ENCODE assay signal across 18 cellular contexts in genomic region chr2:126507425-126507867, GRCh38.
DNase-seq lines count a peak whose midpoint lies in the region; ATAC-seq and TF ChIP-seq lines count a peak whose summit lies in the region.
"Had no signal": no experiment of that assay in that cellular context is flagged by ENCODE, and none has a peak within 500 bp of the region (broad histone marks: within the 10 kb centered on the region; RNA-seq: fewer than 3 reads in every experiment).

No MANE protein-coding gene starts in this region.

- no peak overlapping the region for H3K4me2 ChIP-seq in GM23338

- H3K4me3 Mint-ChIP-seq in GM23338: no peak overlapping the region
- H3K4me3 Mint-ChIP-seq: activated naive CD8-positive, alpha-beta T cell; IgD-negative memory B cell had no signal

- H3K27me3 Mint-ChIP-seq in GM23338 (ENCODE audit: insufficient read depth, low read depth, poor library complexity): no peaks in the 10 kb centered on the region
- H3K27me3 Mint-ChIP-seq: activated naive CD8-positive, alpha-beta T cell; IgD-negative memory B cell had no signal

- H3K4me3 ChIP-seq in GM23338: no peak overlapping the region
- no peak overlapping the region for H3K4me3 ChIP-seq in mesodermal cell (ENCODE audit: extremely low read depth, insufficient read depth, low read length, poor library complexity, severe bottlenecking)
- H3K4me3 ChIP-seq: breast epithelium, heart right ventricle, prostate gland, SJSA1 had no signal

- H3K4me1 ChIP-seq in GM23338 (ENCODE audit: insufficient read depth) (0 out of 2 replicates have a peak, but pooled peaks cover 4% of the 10 kb centered on the region), mesodermal cell (ENCODE audit: control insufficient read depth, insufficient read depth, low read length, poor library complexity, severe bottlenecking) (peaks cover 31% of the 10 kb centered on the region)
- H3K4me1 ChIP-seq: breast epithelium, prostate gland, SJSA1 had no signal

- H3K27ac ChIP-seq in GM23338 (ENCODE audit: low read depth): no peak overlapping the region
- peak overlapping the region; percentile 59 for H3K27ac ChIP-seq in VCaP
- H3K27ac ChIP-seq in mesodermal cell (ENCODE audit: low read depth, low read length, severe bottlenecking): peak overlapping the region; percentile 57
- H3K27ac ChIP-seq: breast epithelium, heart right ventricle, prostate gland, SJSA1 had no signal

- no peaks in the 10 kb centered on the region for H3K36me3 Mint-ChIP-seq in GM23338 (ENCODE audit: low read depth)
- H3K36me3 Mint-ChIP-seq: activated naive CD8-positive, alpha-beta T cell; IgD-negative memory B cell had no signal

- 33 to 41% methylated on average over 1 to 3 of the region's 5 CpGs for WGBS in mesodermal cell (ENCODE audit: insufficient coverage in 2 of 2), 2 experiments

- TF ChIP-seq CTCF in GM23338 (conservative IDR thresholded peaks at IDR 0.05; ENCODE audit: low read depth in 2 of 2) (no peak), VCaP (conservative IDR thresholded peaks at IDR 0.05) (0 out of 2 replicates have a peak, but pooled peaks have one; percentile 16)

- H3K36me3 ChIP-seq in GM23338 (ENCODE audit: insufficient read depth) (no peaks in the 10 kb centered on the region), mesodermal cell (ENCODE audit: control insufficient read depth, insufficient read depth, low read length) (no peaks in the 10 kb centered on the region)
- H3K36me3 ChIP-seq: breast epithelium, heart right ventricle, prostate gland, SJSA1 had no signal

- peak; percentile 52 for DNase-seq in ELF-1 (ENCODE audit: low read depth, low spot score)
- DNase-seq in GM23338 (ENCODE audit: low spot score): no peak
- DNase-seq in ACHN: no peak
- no peak for DNase-seq in central memory CD4-positive, alpha-beta T cell
- DNase-seq: activated CD4-positive, alpha-beta T cell treated with anti-CD3 and anti-CD28 coated beads, Interleukin-2, amount 50 U/mL, for 1 hour; COR-L47; GF-D8; heart right ventricle; NCI-H1048 had no signal

- H3K79me2 ChIP-seq in GM23338 (replicated peaks; ENCODE audit: insufficient read depth): no peaks in the 10 kb centered on the region

- H3K27ac Mint-ChIP-seq in GM23338: no peak overlapping the region; the same call in 1 of the 2 replicates
- H3K27ac Mint-ChIP-seq: activated naive CD8-positive, alpha-beta T cell; IgD-negative memory B cell had no signal

- no peaks in the 10 kb centered on the region for H3K9me3 ChIP-seq in mesodermal cell (ENCODE audit: control insufficient read depth, low read length)
- H3K9me3 ChIP-seq: breast epithelium, heart right ventricle, prostate gland, SJSA1 had no signal

- peaks cover 20% of the 10 kb centered on the region for H3K4me1 Mint-ChIP-seq in GM23338

- in situ Hi-C loops in ACHN (cut with HindIII; ENCODE audit: low pct_ligation_motif_present, low pct_unique_long_range_greater_than_20kb, low sequenced_read_pairs): no loop called here

- H4K20me1 ChIP-seq in GM23338 (replicated peaks; ENCODE audit: insufficient read depth): no peaks in the 10 kb centered on the region

- H3F3A ChIP-seq in GM23338 (replicated peaks; ENCODE audit: low read depth): no peaks in the 10 kb centered on the region

- ATAC-seq in GM23338: peak; percentile 59
- ATAC-seq in GM19035 (IDR thresholded peaks at IDR 0.05; ENCODE audit: unreplicated experiment): no peak
- no peak for ATAC-seq in HG02973 (IDR thresholded peaks at IDR 0.05; ENCODE audit: unreplicated experiment)

- no peaks in the 10 kb centered on the region for H3K9me2 ChIP-seq in GM23338 (ENCODE audit: insufficient read depth)

- H2AFZ ChIP-seq in GM23338: no peak overlapping the region

- H3K9me3 Mint-ChIP-seq in GM23338: no peaks in the 10 kb centered on the region
- H3K9me3 Mint-ChIP-seq: IgD-negative memory B cell had no signal

- no peaks in the 10 kb centered on the region for H3K27me3 ChIP-seq in GM23338 (ENCODE audit: insufficient read depth)
- H3K27me3 ChIP-seq: breast epithelium, heart right ventricle, SJSA1 had no signal

TF ChIP-seq in GM23338, 12 proteins besides CTCF, POLR2A, EP300 and RAD21 (continues in another document):
- TF ChIP-seq, protein P1, sequence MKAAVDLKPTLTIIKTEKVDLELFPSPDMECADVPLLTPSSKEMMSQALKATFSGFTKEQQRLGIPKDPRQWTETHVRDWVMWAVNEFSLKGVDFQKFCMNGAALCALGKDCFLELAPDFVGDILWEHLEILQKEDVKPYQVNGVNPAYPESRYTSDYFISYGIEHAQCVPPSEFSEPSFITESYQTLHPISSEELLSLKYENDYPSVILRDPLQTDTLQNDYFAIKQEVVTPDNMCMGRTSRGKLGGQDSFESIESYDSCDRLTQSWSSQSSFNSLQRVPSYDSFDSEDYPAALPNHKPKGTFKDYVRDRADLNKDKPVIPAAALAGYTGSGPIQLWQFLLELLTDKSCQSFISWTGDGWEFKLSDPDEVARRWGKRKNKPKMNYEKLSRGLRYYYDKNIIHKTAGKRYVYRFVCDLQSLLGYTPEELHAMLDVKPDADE (IDR thresholded peaks at IDR 0.05): no peak
- TF ChIP-seq CREB1 (CRISPR knock-in tag; IDR thresholded peaks at IDR 0.05; ENCODE audit: low read depth) (no peak), NANOG (IDR thresholded peaks at IDR 0.05; ENCODE audit: borderline replicate concordance) (no peak), JUNB (IDR thresholded peaks at IDR 0.05; ENCODE audit: unreplicated experiment) (no peak), STAT1 (IDR thresholded peaks at IDR 0.05; ENCODE audit: unreplicated experiment) (no peak), ZNF331 (CRISPR knock-in tag; IDR thresholded peaks at IDR 0.05; ENCODE audit: low read depth) (no peak), ZNF114 (CRISPR knock-in tag; IDR thresholded peaks at IDR 0.05) (no peak), POLR2AphosphoS5 (IDR thresholded peaks at IDR 0.05; ENCODE audit: low read depth) (no peak), EZH2 (IDR thresholded peaks at IDR 0.05; ENCODE audit: low read depth, unreplicated experiment) (no peak)
- TF ChIP-seq, protein P2, sequence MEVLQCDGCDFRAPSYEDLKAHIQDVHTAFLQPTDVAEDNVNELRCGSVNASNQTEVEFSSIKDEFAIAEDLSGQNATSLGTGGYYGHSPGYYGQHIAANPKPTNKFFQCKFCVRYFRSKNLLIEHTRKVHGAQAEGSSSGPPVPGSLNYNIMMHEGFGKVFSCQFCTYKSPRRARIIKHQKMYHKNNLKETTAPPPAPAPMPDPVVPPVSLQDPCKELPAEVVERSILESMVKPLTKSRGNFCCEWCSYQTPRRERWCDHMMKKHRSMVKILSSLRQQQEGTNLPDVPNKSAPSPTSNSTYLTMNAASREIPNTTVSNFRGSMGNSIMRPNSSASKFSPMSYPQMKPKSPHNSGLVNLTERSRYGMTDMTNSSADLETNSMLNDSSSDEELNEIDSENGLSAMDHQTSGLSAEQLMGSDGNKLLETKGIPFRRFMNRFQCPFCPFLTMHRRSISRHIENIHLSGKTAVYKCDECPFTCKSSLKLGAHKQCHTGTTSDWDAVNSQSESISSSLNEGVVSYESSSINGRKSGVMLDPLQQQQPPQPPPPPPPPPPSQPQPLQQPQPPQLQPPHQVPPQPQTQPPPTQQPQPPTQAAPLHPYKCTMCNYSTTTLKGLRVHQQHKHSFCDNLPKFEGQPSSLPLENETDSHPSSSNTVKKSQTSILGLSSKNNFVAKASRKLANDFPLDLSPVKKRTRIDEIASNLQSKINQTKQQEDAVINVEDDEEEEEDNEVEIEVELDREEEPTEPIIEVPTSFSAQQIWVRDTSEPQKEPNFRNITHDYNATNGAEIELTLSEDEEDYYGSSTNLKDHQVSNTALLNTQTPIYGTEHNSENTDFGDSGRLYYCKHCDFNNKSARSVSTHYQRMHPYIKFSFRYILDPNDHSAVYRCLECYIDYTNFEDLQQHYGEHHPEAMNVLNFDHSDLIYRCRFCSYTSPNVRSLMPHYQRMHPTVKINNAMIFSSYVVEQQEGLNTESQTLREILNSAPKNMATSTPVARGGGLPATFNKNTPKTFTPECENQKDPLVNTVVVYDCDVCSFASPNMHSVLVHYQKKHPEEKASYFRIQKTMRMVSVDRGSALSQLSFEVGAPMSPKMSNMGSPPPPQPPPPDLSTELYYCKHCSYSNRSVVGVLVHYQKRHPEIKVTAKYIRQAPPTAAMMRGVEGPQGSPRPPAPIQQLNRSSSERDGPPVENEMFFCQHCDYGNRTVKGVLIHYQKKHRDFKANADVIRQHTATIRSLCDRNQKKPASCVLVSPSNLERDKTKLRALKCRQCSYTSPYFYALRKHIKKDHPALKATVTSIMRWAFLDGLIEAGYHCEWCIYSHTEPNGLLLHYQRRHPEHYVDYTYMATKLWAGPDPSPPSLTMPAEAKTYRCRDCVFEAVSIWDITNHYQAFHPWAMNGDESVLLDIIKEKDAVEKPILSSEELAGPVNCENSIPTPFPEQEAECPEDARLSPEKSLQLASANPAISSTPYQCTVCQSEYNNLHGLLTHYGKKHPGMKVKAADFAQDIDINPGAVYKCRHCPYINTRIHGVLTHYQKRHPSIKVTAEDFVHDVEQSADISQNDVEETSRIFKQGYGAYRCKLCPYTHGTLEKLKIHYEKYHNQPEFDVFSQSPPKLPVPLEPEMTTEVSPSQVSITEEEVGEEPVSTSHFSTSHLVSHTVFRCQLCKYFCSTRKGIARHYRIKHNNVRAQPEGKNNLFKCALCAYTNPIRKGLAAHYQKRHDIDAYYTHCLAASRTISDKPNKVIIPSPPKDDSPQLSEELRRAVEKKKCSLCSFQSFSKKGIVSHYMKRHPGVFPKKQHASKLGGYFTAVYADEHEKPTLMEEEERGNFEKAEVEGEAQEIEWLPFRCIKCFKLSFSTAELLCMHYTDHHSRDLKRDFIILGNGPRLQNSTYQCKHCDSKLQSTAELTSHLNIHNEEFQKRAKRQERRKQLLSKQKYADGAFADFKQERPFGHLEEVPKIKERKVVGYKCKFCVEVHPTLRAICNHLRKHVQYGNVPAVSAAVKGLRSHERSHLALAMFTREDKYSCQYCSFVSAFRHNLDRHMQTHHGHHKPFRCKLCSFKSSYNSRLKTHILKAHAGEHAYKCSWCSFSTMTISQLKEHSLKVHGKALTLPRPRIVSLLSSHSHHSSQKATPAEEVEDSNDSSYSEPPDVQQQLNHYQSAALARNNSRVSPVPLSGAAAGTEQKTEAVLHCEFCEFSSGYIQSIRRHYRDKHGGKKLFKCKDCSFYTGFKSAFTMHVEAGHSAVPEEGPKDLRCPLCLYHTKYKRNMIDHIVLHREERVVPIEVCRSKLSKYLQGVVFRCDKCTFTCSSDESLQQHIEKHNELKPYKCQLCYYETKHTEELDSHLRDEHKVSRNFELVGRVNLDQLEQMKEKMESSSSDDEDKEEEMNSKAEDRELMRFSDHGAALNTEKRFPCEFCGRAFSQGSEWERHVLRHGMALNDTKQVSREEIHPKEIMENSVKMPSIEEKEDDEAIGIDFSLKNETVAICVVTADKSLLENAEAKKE (CRISPR knock-in tag; IDR thresholded peaks at IDR 0.05): no peak
